9 cellular contexts compared by ENCODE assay signal in the genomic region with DNA sequence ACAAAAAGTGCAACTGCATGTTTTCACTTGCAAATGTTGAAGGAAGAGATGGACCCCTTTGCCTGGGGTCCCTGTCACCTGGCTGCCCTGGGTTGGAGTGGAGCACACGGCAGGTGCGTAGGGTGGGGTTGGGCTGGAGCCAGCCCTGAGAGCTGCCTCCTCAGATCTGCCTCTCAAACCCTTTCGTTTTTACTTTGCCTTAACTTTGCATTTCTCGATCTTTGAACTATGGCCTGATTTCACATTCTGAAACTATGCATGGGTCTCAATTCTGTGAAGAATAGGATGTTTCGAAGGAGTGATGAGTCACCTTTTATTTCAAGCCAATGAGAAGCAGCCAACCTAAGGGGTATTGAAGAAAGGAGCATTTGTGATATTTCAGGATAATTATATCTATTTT.
DNase-seq lines count a peak whose midpoint lies in the region; ATAC-seq and TF ChIP-seq lines count a peak whose summit lies in the region.
"Had no signal": no experiment of that assay in that cellular context is flagged by ENCODE, and none has a peak within 500 bp of the region (broad histone marks: within the 10 kb centered on the region; RNA-seq: fewer than 3 reads in every experiment).

No MANE protein-coding gene starts in this region.

- H2AFZ ChIP-seq in DND-41 (ENCODE audit: low read depth, low read length) = no peak overlapping the region

- H3K36me3 ChIP-seq in DND-41 (ENCODE audit: insufficient read depth, low read length) = no peaks in the 10 kb centered on the region
- H3K36me3 ChIP-seq: left ventricle myocardium inferior had no signal

- peak overlapping the region; percentile 2 to 44 for H3K4me3 Mint-ChIP-seq in activated T-cell treated with anti-CD3 and anti-CD28 coated beads, Interleukin-2, amount 50 U/mL, for 72 hours

- DNase-seq in DND-41 = no peak
- DNase-seq in activated T-cell treated with anti-CD3 and anti-CD28 coated beads, Interleukin-2, amount 50 U/mL, for 72 hours = peak; percentile 56 to 68
- DNase-seq in NCI-H2029 (lab: John Stamatoyannopoulos, UW) = no peak
- DNase-seq in glomerular visceral epithelial cell (ENCODE audit: extremely low spot score) = no peak
- DNase-seq in NCI-H2196 treated with DMSO at 0.1 percent for 48 hours (lab: John Stamatoyannopoulos, UW; ENCODE audit: unreplicated experiment) = no peak
- no peak for DNase-seq in mesenteric fat pad (ENCODE audit: low spot score)
- DNase-seq: left ventricle myocardium inferior had no signal

- peaks cover 70% of the 10 kb centered on the region for H3K4me1 Mint-ChIP-seq in activated T-cell treated with anti-CD3 and anti-CD28 coated beads, Interleukin-2, amount 50 U/mL, for 72 hours (ENCODE audit: low read depth)

- H3K4me3 ChIP-seq in DND-41 (ENCODE audit: low read depth in 1 of 2, low read length in 2 of 2) = no peak overlapping the region
- H3K4me3 ChIP-seq: left ventricle myocardium inferior had no signal

- no peaks in the 10 kb centered on the region for H3K9me3 Mint-ChIP-seq in activated T-cell treated with anti-CD3 and anti-CD28 coated beads, Interleukin-2, amount 50 U/mL, for 72 hours

- no peaks in the 10 kb centered on the region for H3K9me3 ChIP-seq in DND-41 (ENCODE audit: insufficient read depth, low read length, severe bottlenecking)
- H3K9me3 ChIP-seq: left ventricle myocardium inferior had no signal

- H3K79me2 ChIP-seq in DND-41 (ENCODE audit: insufficient read depth, low read length) = no peaks in the 10 kb centered on the region

- peaks cover 42% of the 10 kb centered on the region for H3K27me3 Mint-ChIP-seq in activated T-cell treated with anti-CD3 and anti-CD28 coated beads, Interleukin-2, amount 50 U/mL, for 72 hours (ENCODE audit: low read depth)

- H3K4me2 ChIP-seq in DND-41 (ENCODE audit: insufficient read depth, low read length) = no peak overlapping the region

- no peaks in the 10 kb centered on the region for H3K36me3 Mint-ChIP-seq in activated T-cell treated with anti-CD3 and anti-CD28 coated beads, Interleukin-2, amount 50 U/mL, for 72 hours (ENCODE audit: insufficient read depth in 2 of 2)

- no peak for ATAC-seq in DND-41 (ENCODE audit: insufficient read depth, low read depth)
- peak; percentile 92 for ATAC-seq in GM19043 (IDR thresholded peaks at IDR 0.05; ENCODE audit: low read depth, unreplicated experiment)
- peak; percentile 75 for ATAC-seq in HG03025 (IDR thresholded peaks at IDR 0.05; ENCODE audit: low FRiP score, unreplicated experiment)
- ATAC-seq in activated T-cell treated with anti-CD3 and anti-CD28 coated beads, Interleukin-2, amount 50 U/mL, for 72 hours (replicated peaks in 1 of 2) = peak; percentile 71 to 72

- H3K27me3 ChIP-seq in DND-41 (ENCODE audit: insufficient read depth, low read length, poor library complexity) = no peaks in the 10 kb centered on the region

- no peaks in the 10 kb centered on the region for H4K20me1 ChIP-seq in DND-41 (ENCODE audit: insufficient read depth, low read length)

- no peak overlapping the region for H3K27ac Mint-ChIP-seq in activated T-cell treated with anti-CD3 and anti-CD28 coated beads, Interleukin-2, amount 50 U/mL, for 72 hours

- H3K27ac ChIP-seq in DND-41 (ENCODE audit: low read length) = peak overlapping the region; percentile 24
- H3K27ac ChIP-seq: left ventricle myocardium inferior had no signal

- H3K9ac ChIP-seq in DND-41 (ENCODE audit: low read depth, low read length) = no peak overlapping the region

- no peak for TF ChIP-seq CTCF in DND-41 (IDR thresholded peaks at IDR 0.05; ENCODE audit: borderline replicate concordance, extremely low read depth, low read length, poor library complexity, severe bottlenecking)

- H3K4me1 ChIP-seq in DND-41 (ENCODE audit: insufficient read depth, low read length) = peaks cover 42% of the 10 kb centered on the region
- H3K4me1 ChIP-seq: left ventricle myocardium inferior had no signal

Comparison
In these comparisons a context has a peak if more than half of its experiments do, and no peak if none do; other contexts are left out.
1. DNase-seq: peak in activated T-cell treated with anti-CD3 and anti-CD28 coated beads, Interleukin-2, amount 50 U/mL, for 72 hours (2 of 2); none in DND-41 (single experiment), NCI-H2029 (single experiment), glomerular visceral epithelial cell (single experiment), NCI-H2196 treated with DMSO at 0.1 percent for 48 hours (single experiment) and mesenteric fat pad (single experiment).